11 cellular contexts compared by ENCODE assay signal in genomic region chr3:112958749-112959560, GRCh38. TPM values are rescaled to one million over a fixed set of nuclear protein-coding genes. Genes with fewer than 3 reads are reported as not detected.
DNase-seq lines count a peak whose midpoint lies in the region; ATAC-seq, FAIRE-seq and TF ChIP-seq lines count a peak whose summit lies in the region.
"Had no signal": no experiment of that assay in that cellular context is flagged by ENCODE, and none has a peak within 500 bp of the region (broad histone marks: within the 10 kb centered on the region; RNA-seq: fewer than 3 reads in every experiment).

No MANE protein-coding gene starts in this region.

- H3K4me2 ChIP-seq in K562 (ENCODE audit: insufficient read depth, low read length), result peak overlapping the region; percentile 29; the same call in 1 of the 2 replicates

- H3K4me1 ChIP-seq in CD4-positive, alpha-beta memory T cell (ENCODE audit: insufficient read depth, low read length), result peaks cover 29% of the 10 kb centered on the region
- H3K4me1 ChIP-seq in K562 (replicated peaks in 1 of 2; ENCODE audit: control insufficient read depth in 2 of 2, insufficient read depth in 2 of 2, low read length in 2 of 2), result no peaks in the 10 kb centered on the region; a peak in 1 of 5 replicates
- no peaks in the 10 kb centered on the region for H3K4me1 ChIP-seq in right atrium auricular region
- no peaks in the 10 kb centered on the region for H3K4me1 ChIP-seq in Peyer's patch
- no peaks in the 10 kb centered on the region for H3K4me1 ChIP-seq in left ventricle myocardium inferior

- no peaks in the 10 kb centered on the region for H3K9me1 ChIP-seq in K562 (ENCODE audit: control insufficient read depth, insufficient read depth, low read length)

- BruUV-seq in K562 (replicated peaks; lab: Mats Ljungman, UMichigan), result no TSS peak

- H3K9me3 Mint-ChIP-seq in CD4-positive, alpha-beta memory T cell, result peaks cover 0 to 30% (median 23%) of the 10 kb centered on the region in 8 donors

- peak in 1 of 5 donors; percentile 15 for DNase-seq in CD4-positive, alpha-beta memory T cell
- peak in 2 of 4 experiments; percentile 6 to 23 for DNase-seq in K562 (ENCODE audit: extremely low read depth in 1 of 4, low spot score in 3 of 4)
- no peak for DNase-seq in KBM-7
- no peak for DNase-seq in right atrium auricular region (ENCODE audit: low spot score)
- DNase-seq in Peyer's patch, result no peak
- DNase-seq in left ventricle myocardium inferior, result no peak
- DNase-seq: Calu3 had no signal

- H3K27ac ChIP-seq in CD4-positive, alpha-beta memory T cell (ENCODE audit: low read depth, low read length), result peak overlapping the region; percentile 29
- peak overlapping the region; percentile 55; the same call in 1 of the 3 replicates for H3K27ac ChIP-seq in K562 (ENCODE audit: extremely low read depth, low read depth, low read length)
- H3K27ac ChIP-seq in right atrium auricular region, result no peak overlapping the region
- no peak overlapping the region for H3K27ac ChIP-seq in Peyer's patch
- no peak overlapping the region for H3K27ac ChIP-seq in left ventricle myocardium inferior (replicated peaks)

- 6% methylated on average over 6 of the region's 6 CpGs for WGBS in K562 (ENCODE audit: insufficient coverage, low coverage, missing lambda C conversion rate)

- peak overlapping the region; percentile 74 to 92 (median 83) for H3K4me3 Mint-ChIP-seq in CD4-positive, alpha-beta memory T cell

- no peak for TF ChIP-seq EP300 in K562 (IDR thresholded peaks at IDR 0.05; ENCODE audit: low read length)

- POLR2A ChIA-PET in CD4-positive, alpha-beta memory T cell (lab: Charles Lee; ENCODE audit: partially characterized antibody), result interaction anchor here (1.1 kb wide), 1 partner anchor 16 kb away, joined by 5 read pairs; the partner anchor contains the start of gene CD200R1
- POLR2A ChIA-PET in K562 (lab: Yijun Ruan, JAX), result no interaction called here

- TF ChIP-seq RAD21 in K562 (CRISPR knock-in tag; conservative IDR thresholded peaks at IDR 0.05 in 1 of 2, IDR thresholded peaks at IDR 0.05 in 1 of 2), result no peak

- peak overlapping the region in 1 of 2 experiments; percentile 34; a peak in 1 of 4 replicates for H3K9ac ChIP-seq in K562 (ENCODE audit: insufficient read depth in 1 of 2, low read depth in 2 of 2, low read length in 2 of 2)

- CTCF ChIA-PET in CD4-positive, alpha-beta memory T cell (lab: Charles Lee; ENCODE audit: partially characterized antibody), result interaction anchor here (0.8 to 1.5 kb wide), 2 partner anchors 13 to 224 kb away, joined by 4 read pairs; no protein-coding TSS in a partner anchor
- CTCF ChIA-PET in K562 (lab: Yijun Ruan, JAX; ENCODE audit: low intra/inter-chr PET ratio), result no interaction called here

- H3K36me3 ChIP-seq in CD4-positive, alpha-beta memory T cell (ENCODE audit: insufficient read depth, low read length), result no peaks in the 10 kb centered on the region
- H3K36me3 ChIP-seq in K562 (ENCODE audit: control insufficient read depth, insufficient read depth, low read length) (no peaks in the 10 kb centered on the region), right atrium auricular region (no peaks in the 10 kb centered on the region), Peyer's patch (no peaks in the 10 kb centered on the region), left ventricle myocardium inferior (no peaks in the 10 kb centered on the region)

- H3K9me3 ChIP-seq in CD4-positive, alpha-beta memory T cell (ENCODE audit: control insufficient read depth in 1 of 2, low read length in 2 of 2), result peaks cover 0 to 9% of the 10 kb centered on the region in 2 donors
- H3K9me3 ChIP-seq in K562 (replicated peaks; ENCODE audit: control insufficient read depth, insufficient read depth, low read depth, low read length), result no peaks in the 10 kb centered on the region
- H3K9me3 ChIP-seq in right atrium auricular region, result no peaks in the 10 kb centered on the region
- peaks cover 0 to 5% (median 0%) of the 10 kb centered on the region in 4 donors for H3K9me3 ChIP-seq in Peyer's patch
- H3K9me3 ChIP-seq in left ventricle myocardium inferior (replicated peaks), result peaks cover 23% of the 10 kb centered on the region

- TF ChIP-seq CTCF in K562 (IDR thresholded peaks at IDR 0.05 in 2 of 3, conservative IDR thresholded peaks at IDR 0.05 in 1 of 3; ENCODE audit: insufficient read depth in 2 of 3, low read depth in 1 of 3, low read length in 3 of 3), result no peak
- no peak for TF ChIP-seq CTCF in right atrium auricular region (IDR thresholded peaks at IDR 0.05)
- no peak for TF ChIP-seq CTCF in Peyer's patch (IDR thresholded peaks at IDR 0.05)
- no peak for TF ChIP-seq CTCF in left ventricle myocardium inferior (IDR thresholded peaks at IDR 0.05; ENCODE audit: borderline replicate concordance)

- peak; percentile 52 for ATAC-seq in GM19023 (IDR thresholded peaks at IDR 0.05; ENCODE audit: unreplicated experiment)
- ATAC-seq in HG03280 (IDR thresholded peaks at IDR 0.05; ENCODE audit: unreplicated experiment), result peak; percentile 64
- peak; percentile 56 for ATAC-seq in K562
- ATAC-seq: Panc1 had no signal

- H3K4me1 Mint-ChIP-seq in CD4-positive, alpha-beta memory T cell, result peaks cover 30 to 60% (median 43%) of the 10 kb centered on the region in 4 donors

- H3K36me3 Mint-ChIP-seq in CD4-positive, alpha-beta memory T cell, result peaks cover 47 to 57% of the 10 kb centered on the region in 2 donors

- H3K27me3 ChIP-seq in CD4-positive, alpha-beta memory T cell (ENCODE audit: insufficient read depth, low read length), result no peaks in the 10 kb centered on the region
- H3K27me3 ChIP-seq in K562 (ENCODE audit: control insufficient read depth in 2 of 2, insufficient read depth in 2 of 2, low read length in 2 of 2) (no peaks in the 10 kb centered on the region), right atrium auricular region (no peaks in the 10 kb centered on the region), Peyer's patch (no peaks in the 10 kb centered on the region), left ventricle myocardium inferior (ENCODE audit: low read depth) (peaks cover 19% of the 10 kb centered on the region)

- in situ Hi-C loops in K562 (cut with MboI) (no loop called here), KBM-7 (cut with MboI; ENCODE audit: low pct_unique_long_range_greater_than_20kb, low sequenced_read_pairs) (no loop called here)

- H3K27me3 Mint-ChIP-seq in CD4-positive, alpha-beta memory T cell, result no peaks in the 10 kb centered on the region

- TF ChIP-seq POLR2A in K562 (conservative IDR thresholded peaks at IDR 0.05) (no peak), Peyer's patch (IDR thresholded peaks at IDR 0.05) (no peak)

- H3K4me3 ChIP-seq in CD4-positive, alpha-beta memory T cell (ENCODE audit: low read length in 2 of 2), result peak overlapping the region; percentile 13 to 17
- H3K4me3 ChIP-seq in K562 (no peak overlapping the region), right atrium auricular region (no peak overlapping the region), Peyer's patch (no peak overlapping the region), left ventricle myocardium inferior (no peak overlapping the region)

- peak overlapping the region; percentile 10 to 91 (median 73) for H3K27ac Mint-ChIP-seq in CD4-positive, alpha-beta memory T cell

- H4K20me1 ChIP-seq in K562 (replicated peaks; ENCODE audit: control insufficient read depth, insufficient read depth, low read length), result no peaks in the 10 kb centered on the region

- H3K79me2 ChIP-seq in K562 (ENCODE audit: control insufficient read depth, insufficient read depth, low read length), result no peaks in the 10 kb centered on the region

- peak overlapping the region; percentile 78 for H2AFZ ChIP-seq in K562 (ENCODE audit: low read depth, low read length)

- peak; percentile 26 for FAIRE-seq in K562 (lab: Jason Lieb, UNC)
- FAIRE-seq: endometrium had no signal

- intact Hi-C loops in CD4-positive, alpha-beta memory T cell (cut with micrococcal nuclease), result loop anchor here (2.0 kb wide), 1 partner anchor 14 kb away; no protein-coding TSS in a partner anchor
- intact Hi-C loops in K562 (cut with micrococcal nuclease) (no loop called here), left ventricle myocardium inferior (cut with micrococcal nuclease) (no loop called here)

RNA-seq across cellular contexts. Expression of gene CD200R1, which starts 15.9 kb away (rescaled TPM):
- total RNA-seq in CD4-positive, alpha-beta memory T cell, result 10 to 100 TPM; 29.2 to 30.1 TPM
- 10 to 100 TPM; 22.6 to 27.6 TPM for polyA plus RNA-seq in CD4-positive, alpha-beta memory T cell
- total RNA-seq in K562 (2011; cell fraction: chromatin; rRNA removed; ENCODE audit: low replicate concordance), result not detected in 2 replicates
- not detected in 2 replicates for total RNA-seq in K562 (2011; cell fraction: nucleolus; rRNA removed)
- total RNA-seq in K562 (2011; cell fraction: nucleoplasm; rRNA removed), result not detected in 2 replicates
- total RNA-seq in K562 (2014; rRNA removed) (not detected in 2 replicates), K562 (2014; rRNA removed; fragmentation: Illumina TruSeq; extraction: Trizol) (not detected in 2 replicates), K562 (2015; rRNA removed; fragmentation: Illumina TruSeq; extraction: Trizol) (0.07 and 0.08 TPM in 2 replicates), K562 (2021) (not detected in 2 replicates), right atrium auricular region (under 1 TPM; 0.37 to 0.83 TPM), Peyer's patch (1 to 10 TPM in 1 of 4 donors, under 1 TPM in 1, not detected in 2; 0.88 to 1.3 TPM), left ventricle myocardium inferior (0.82 TPM)
- polyA plus RNA-seq in K562 (2011; rRNA removed) (0.04 and 0.07 TPM in 2 replicates), K562 (2014; fragmentation: Illumina TruSeq; extraction: Trizol) (not detected in 2 replicates), K562 (2014; fragmentation: Nextera tagmentation; extraction: Ambion mirVana) (under 1 TPM; 0.11 to 0.23 TPM), K562 (2014; rRNA removed) (not detected in 2 replicates)
- not detected in 2 replicates for polyA plus RNA-seq in K562 (2011; cell fraction: cytosol; rRNA removed)
- polyA plus RNA-seq in K562 (2011; cell fraction: nucleus; rRNA removed), result not detected in 2 replicates
- 0.09 and 0.11 TPM in 2 replicates for polyA plus RNA-seq in K562 (2012)
- 0.15 TPM in 1 of 2 replicates, not detected in the other for polyA minus RNA-seq in K562 (2011; rRNA and poly(A)+ RNA removed)
- not detected in 2 replicates for polyA minus RNA-seq in K562 (2011; cell fraction: cytosol; rRNA and poly(A)+ RNA removed)
- not detected in 2 replicates for polyA minus RNA-seq in K562 (2011; cell fraction: nucleus; rRNA and poly(A)+ RNA removed)
- total RNA-seq: Calu3 had no signal

RNA-seq across cellular contexts. Expression of gene GTPBP8, which starts 31.8 kb away (rescaled TPM):
- 10 to 100 TPM; 36.0 to 40.0 TPM for total RNA-seq in CD4-positive, alpha-beta memory T cell
- 10 to 100 TPM; 17.2 to 27.3 TPM for polyA plus RNA-seq in CD4-positive, alpha-beta memory T cell
- 4.7 and 10.7 TPM in 2 replicates for total RNA-seq in K562 (2011; cell fraction: chromatin; rRNA removed; ENCODE audit: low replicate concordance)
- total RNA-seq in K562 (2011; cell fraction: nucleolus; rRNA removed), result 8.3 and 10.1 TPM in 2 replicates
- total RNA-seq in K562 (2011; cell fraction: nucleoplasm; rRNA removed), result 8.4 and 12.3 TPM in 2 replicates
- total RNA-seq in K562 (2014; rRNA removed), result 26.5 and 30.7 TPM in 2 replicates
- 17.7 and 18.4 TPM in 2 replicates for total RNA-seq in K562 (2014; rRNA removed; fragmentation: Illumina TruSeq; extraction: Trizol)
- total RNA-seq in K562 (2015; rRNA removed; fragmentation: Illumina TruSeq; extraction: Trizol), result 18.8 and 20.8 TPM in 2 replicates
- total RNA-seq in K562 (2021), result 20.7 and 21.1 TPM in 2 replicates
- polyA plus RNA-seq in K562 (2011; rRNA removed), result 13.7 and 14.0 TPM in 2 replicates
- polyA plus RNA-seq in K562 (2011; cell fraction: cytosol; rRNA removed), result 21.3 and 33.5 TPM in 2 replicates
- 9.0 and 10.8 TPM in 2 replicates for polyA plus RNA-seq in K562 (2011; cell fraction: nucleus; rRNA removed)
- 21.4 and 24.9 TPM in 2 replicates for polyA plus RNA-seq in K562 (2012)
- polyA plus RNA-seq in K562 (2014; fragmentation: Illumina TruSeq; extraction: Trizol), result 17.0 and 18.8 TPM in 2 replicates
- 10 to 100 TPM; 27.4 to 33.3 TPM for polyA plus RNA-seq in K562 (2014; fragmentation: Nextera tagmentation; extraction: Ambion mirVana)
- 24.4 and 27.5 TPM in 2 replicates for polyA plus RNA-seq in K562 (2014; rRNA removed)
- polyA minus RNA-seq in K562 (2011; rRNA and poly(A)+ RNA removed), result 8.1 and 9.3 TPM in 2 replicates
- 9.2 and 13.6 TPM in 2 replicates for polyA minus RNA-seq in K562 (2011; cell fraction: cytosol; rRNA and poly(A)+ RNA removed)
- 10.7 and 11.7 TPM in 2 replicates for polyA minus RNA-seq in K562 (2011; cell fraction: nucleus; rRNA and poly(A)+ RNA removed)
- 10 to 100 TPM; 16.4 to 25.0 TPM for total RNA-seq in right atrium auricular region
- total RNA-seq in Peyer's patch, result 10 to 100 TPM; 27.9 to 43.7 (median 33.5) TPM
- total RNA-seq in left ventricle myocardium inferior, result 28.5 TPM

Comparison
In these comparisons a context has a peak if more than half of its experiments do, and no peak if none do; other contexts are left out.
1. H3K27ac ChIP-seq: peak in CD4-positive, alpha-beta memory T cell (single experiment) and K562 (single experiment); none in right atrium auricular region (0 of 2), Peyer's patch (0 of 4) and left ventricle myocardium inferior (single experiment).
2. H3K4me3 ChIP-seq: peak in CD4-positive, alpha-beta memory T cell (2 of 2); none in K562 (single experiment), right atrium auricular region (0 of 2), Peyer's patch (0 of 4) and left ventricle myocardium inferior (single experiment).
3. RNA of gene CD200R1, which starts 15.9 kb away (total RNA-seq): 29.2 to 30.1 TPM in CD4-positive, alpha-beta memory T cell; 0.88 to 1.3 TPM in Peyer's patch, 0.37 to 0.83 TPM in right atrium auricular region, 0.82 TPM in left ventricle myocardium inferior (single experiment) and 0.07 to 0.08 TPM in K562; every median in the first group is over 10 times any median in the second.
4. Peak in every context shown above with its lines, with median percentiles within 50 percentile points of each other: ATAC-seq.